In the genomic region with DNA sequence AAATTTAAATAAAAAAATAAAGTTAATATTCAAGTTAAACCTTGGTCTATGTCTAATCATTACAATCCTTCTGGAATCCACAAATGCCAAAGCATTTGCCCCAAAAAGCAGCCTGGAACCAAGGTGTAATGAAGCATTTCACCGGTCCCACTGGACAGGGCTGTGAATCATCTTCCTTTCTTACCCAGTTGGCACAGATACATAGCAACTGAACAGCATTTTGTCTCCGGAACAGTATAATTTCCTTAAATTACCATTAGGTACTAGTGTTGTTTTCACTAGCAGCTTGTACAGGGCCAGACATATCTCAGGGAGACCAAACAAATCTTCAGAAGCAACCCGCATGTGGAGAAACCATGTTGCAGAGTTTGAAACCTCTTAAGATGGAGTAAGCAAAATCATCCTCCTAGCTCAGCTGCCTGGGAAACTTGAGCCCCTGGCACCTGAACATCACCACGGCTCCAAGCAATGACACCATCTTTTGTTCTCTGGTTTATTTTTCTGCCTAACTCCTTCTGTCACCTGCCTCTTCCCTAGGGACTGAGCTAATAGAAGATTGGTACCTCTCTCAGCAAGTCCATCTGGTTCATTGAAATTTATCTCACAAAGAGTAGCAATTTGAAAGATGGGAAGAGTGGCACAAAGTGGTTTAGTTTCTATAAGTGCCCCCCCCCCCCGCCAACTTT, we compare ENCODE assay signal across 15 cellular contexts.
DNase-seq lines count a peak whose midpoint lies in the region; ATAC-seq and TF ChIP-seq lines count a peak whose summit lies in the region.
"Had no signal": no experiment of that assay in that cellular context is flagged by ENCODE, and none has a peak within 500 bp of the region (broad histone marks: within the 10 kb centered on the region; RNA-seq: fewer than 3 reads in every experiment).

No MANE protein-coding gene starts in this region.

- no peak for TF ChIP-seq CTCF in coronary artery (IDR thresholded peaks at IDR 0.05)

- H3K27ac ChIP-seq in coronary artery = no peak overlapping the region

- ATAC-seq in HG03439 (IDR thresholded peaks at IDR 0.05; ENCODE audit: unreplicated experiment) = no peak
- no peak for ATAC-seq in GM21423 (IDR thresholded peaks at IDR 0.05; ENCODE audit: unreplicated experiment)
- ATAC-seq: heart left ventricle; left lobe of liver; natural killer cell treated with Interleukin-12 subunit alpha and Interleukin-12 subunit beta and Interleukin-15 and Interleukin-18, amount 100 ng/mL, for 72 hours had no signal

- no peak overlapping the region for H3K4me3 ChIP-seq in coronary artery
- H3K4me3 ChIP-seq: heart left ventricle had no signal

- DNase-seq in NCI-H1105 (lab: John Stamatoyannopoulos, UW) (peak; percentile 93), NCI-H2227 (lab: John Stamatoyannopoulos, UW; ENCODE audit: unreplicated experiment) (peak; percentile 51), cerebellar cortex (ENCODE audit: low spot score) (peak; percentile 68), SIG-M5 treated with dmso at 0.1 percent for 504 hours (lab: John Stamatoyannopoulos, UW; ENCODE audit: unreplicated experiment) (no peak), coronary artery (ENCODE audit: low spot score) (no peak)
- DNase-seq: activated CD4-positive, alpha-beta T cell treated with anti-CD3 and anti-CD28 coated beads for 4 hours; activated effector memory CD4-positive, alpha-beta T cell treated with Interleukin-2 at 50 U/mL for 16 hours; CD8-positive, alpha-beta memory T cell; heart left ventricle; OCI-M1; small intestine had no signal

Comparison
In these comparisons a context has a peak if more than half of its experiments do, and no peak if none do; other contexts are left out.
1. DNase-seq: peak in NCI-H1105 (single experiment), NCI-H2227 (single experiment) and cerebellar cortex (single experiment); none in SIG-M5 treated with dmso at 0.1 percent for 504 hours (single experiment) and coronary artery (single experiment).